Comparison of ENCODE assay signal across 21 cellular contexts in genomic region chr7:121410829-121411596, GRCh38. TPM values are rescaled to one million over a fixed set of nuclear protein-coding genes. Genes with fewer than 3 reads are reported as not detected.
DNase-seq lines count a peak whose midpoint lies in the region; ATAC-seq and TF ChIP-seq lines count a peak whose summit lies in the region.
"Had no signal": no experiment of that assay in that cellular context is flagged by ENCODE, and none has a peak within 500 bp of the region (broad histone marks: within the 10 kb centered on the region; RNA-seq: fewer than 3 reads in every experiment).

No MANE protein-coding gene starts in this region.

- no peak overlapping the region for H2AK5ac ChIP-seq in mesenchymal stem cell (ENCODE audit: low read length, severe bottlenecking)

- no peak for TF ChIP-seq EP300 in transverse colon (IDR thresholded peaks at IDR 0.05; ENCODE audit: low read depth)

- H3K36me3 ChIP-seq in mesenchymal stem cell (ENCODE audit: control insufficient read depth in 1 of 2, insufficient read depth in 2 of 2, low read depth in 1 of 2, low read length in 2 of 2) (no peaks in the 10 kb centered on the region), transverse colon (no peaks in the 10 kb centered on the region)
- H3K36me3 ChIP-seq: uterus had no signal

- H3K4ac ChIP-seq in mesenchymal stem cell (ENCODE audit: low read depth in 1 of 2, low read length in 2 of 2) = no peak overlapping the region

- ATAC-seq in GM18498 (IDR thresholded peaks at IDR 0.05; ENCODE audit: unreplicated experiment) (peak; percentile 67), GM19035 (IDR thresholded peaks at IDR 0.05; ENCODE audit: unreplicated experiment) (peak; percentile 71), HG02588 (IDR thresholded peaks at IDR 0.05; ENCODE audit: unreplicated experiment) (peak; percentile 79), HG03280 (IDR thresholded peaks at IDR 0.05; ENCODE audit: unreplicated experiment) (peak; percentile 61), HG02885 (IDR thresholded peaks at IDR 0.05; ENCODE audit: poor library complexity, unreplicated experiment) (no peak)
- ATAC-seq: natural killer cell treated with Interleukin-12 subunit alpha and Interleukin-12 subunit beta and Interleukin-15 and Interleukin-18, amount 100 ng/mL, for 72 hours; Panc1; stimulated activated naive CD8-positive, alpha-beta T cell treated with anti-CD3 and anti-CD28 coated beads, Interleukin-15, amount 100 ng/mL, for 72 hours had no signal

- H3K27me3 ChIP-seq in mesenchymal stem cell (ENCODE audit: control insufficient read depth in 1 of 2, insufficient read depth in 1 of 2, low read length in 2 of 2) = no peaks in the 10 kb centered on the region
- no peaks in the 10 kb centered on the region for H3K27me3 ChIP-seq in transverse colon
- H3K27me3 ChIP-seq: uterus had no signal

- no peak overlapping the region for H3K4me2 ChIP-seq in mesenchymal stem cell (ENCODE audit: low read length, poor library complexity, severe bottlenecking)

- in situ Hi-C loops in transverse colon (cut with MboI; ENCODE audit: low pct_ligation_motif_present in 1 of 4, low pct_unique_long_range_greater_than_20kb in 1 of 4, low sequenced_read_pairs in 3 of 4) = no loop called here

- H3K4me1 ChIP-seq in mesenchymal stem cell (ENCODE audit: control insufficient read depth, insufficient read depth, low read depth, low read length) (no peaks in the 10 kb centered on the region), transverse colon (peaks cover 0 to 16% (median 5%) of the 10 kb centered on the region in 4 donors)
- H3K4me1 ChIP-seq: uterus had no signal

- DNase-seq in mesenchymal stem cell (no peak), transverse colon (no peak)
- no peak for DNase-seq in stimulated activated CD4-positive, alpha-beta T cell treated with anti-CD3 and anti-CD28 coated beads, Interleukin-2, amount 100 ng/mL, for 24 hours
- DNase-seq: ACHN; activated gamma-delta T cell; CD4-positive, alpha-beta memory T cell; dermis blood vessel endothelial cell; erythroblast; IMR-90; NCI-H2029; NCI-H526 treated with DMSO at 0.1 percent for 48 hours; stimulated activated naive CD8-positive, alpha-beta T cell treated with anti-CD3 and anti-CD28 coated beads, Interleukin-15, amount 100 ng/mL, for 72 hours; uterus had no signal

- no peak overlapping the region for H3K4me3 ChIP-seq in mesenchymal stem cell (ENCODE audit: insufficient read depth in 1 of 2, low read depth in 1 of 2, low read length in 2 of 2)
- H3K4me3 ChIP-seq in transverse colon = no peak overlapping the region
- H3K4me3 ChIP-seq: lung, uterus had no signal

- no peak overlapping the region for H4K8ac ChIP-seq in mesenchymal stem cell (ENCODE audit: low read length)

- H3K79me1 ChIP-seq in mesenchymal stem cell (replicated peaks; ENCODE audit: low read length, poor library complexity, severe bottlenecking) = no peaks in the 10 kb centered on the region

- intact Hi-C loops in transverse colon (cut with DNase I; ENCODE audit: low total_unique reads) = no loop called here

- no peak overlapping the region for H3K23ac ChIP-seq in mesenchymal stem cell (ENCODE audit: low read length in 2 of 2)

- no peaks in the 10 kb centered on the region for H3K9me3 ChIP-seq in mesenchymal stem cell (ENCODE audit: control insufficient read depth, low read length)
- H3K9me3 ChIP-seq in transverse colon = no peaks in the 10 kb centered on the region
- H3K9me3 ChIP-seq: uterus had no signal

- WGBS in mesenchymal stem cell = 96% methylated on average over 1 of the region's 2 CpGs
- WGBS in transverse colon (ENCODE audit: low coverage in 1 of 2), 2 donors = 70 to 79% methylated on average over 2 of the region's 2 CpGs

- H2AFZ ChIP-seq in mesenchymal stem cell (ENCODE audit: low read depth, low read length) = no peak overlapping the region

- H2BK5ac ChIP-seq in mesenchymal stem cell (ENCODE audit: low read depth, low read length, poor library complexity, severe bottlenecking) = no peak overlapping the region

- no peak overlapping the region for H2BK120ac ChIP-seq in mesenchymal stem cell (ENCODE audit: low read depth, low read length)

- H2BK12ac ChIP-seq in mesenchymal stem cell (ENCODE audit: low read length in 2 of 2) = no peak overlapping the region

- H3K27ac ChIP-seq in mesenchymal stem cell (ENCODE audit: low read length, poor library complexity, severe bottlenecking) (no peak overlapping the region), transverse colon (no peak overlapping the region)
- H3K27ac ChIP-seq: uterus had no signal

- no peak overlapping the region for H3K9ac ChIP-seq in mesenchymal stem cell (ENCODE audit: low read length)

- no peak overlapping the region for H2BK15ac ChIP-seq in mesenchymal stem cell (ENCODE audit: low read depth, poor library complexity, severe bottlenecking)

- TF ChIP-seq CTCF in transverse colon (IDR thresholded peaks at IDR 0.05) = no peak

- H3K18ac ChIP-seq in mesenchymal stem cell (ENCODE audit: low read depth in 1 of 2, low read length in 2 of 2) = no peak overlapping the region

- H4K91ac ChIP-seq in mesenchymal stem cell (ENCODE audit: low read length) = no peak overlapping the region

- TF ChIP-seq POLR2A in transverse colon (IDR thresholded peaks at IDR 0.05) = no peak

- no peak overlapping the region for H3K14ac ChIP-seq in mesenchymal stem cell (ENCODE audit: low read length in 2 of 2)

RNA-seq across cellular contexts. Expression of gene FAM3C, which starts 14.9 kb away (rescaled TPM):
- polyA plus RNA-seq in mesenchymal stem cell (2013, experiment 1 of 2) = 63.2 TPM
- 59.6 TPM for polyA plus RNA-seq in mesenchymal stem cell (2013, experiment 2 of 2)
- 10 to 100 TPM in 3 of 4 donors, 1 to 10 TPM in 1; 9.0 to 48.9 (median 33.6) TPM for total RNA-seq in transverse colon
